8 cellular contexts compared by ENCODE assay signal in genomic region chr11:75399344-75400109, GRCh38. TPM values are rescaled to one million over a fixed set of nuclear protein-coding genes. Genes with fewer than 3 reads are reported as not detected.
A peak's percentile ranks its signal among the peaks of the same experiment; 100 is the strongest.
DNase-seq lines count a peak whose midpoint lies in the region; ATAC-seq and TF ChIP-seq lines count a peak whose summit lies in the region.

Gene RPS3, plus strand, starts transcription at chr11:75399518. Its CDS starts 30 bp downstream, at chr11:75399548.

- TF ChIP-seq CTCF in OCI-LY1 (IDR thresholded peaks at IDR 0.05; ENCODE audit: low read length): peak; percentile 46; the same call in 1 of the 2 replicates

- H3K9ac ChIP-seq in HUES48 (ENCODE audit: low read depth, low read length): peak within 1 kb of the TSS; percentile 99
- peak within 1 kb of the TSS; percentile 98 for H3K9ac ChIP-seq in OCI-LY1 (ENCODE audit: low read length)

- H3F3A ChIP-seq in OCI-LY1 (ENCODE audit: insufficient read depth, low read length): no peaks in the 10 kb centered on the region

- DNase-seq in D341Med (ENCODE audit: low spot score): peak; percentile 92
- peak; percentile 86 for DNase-seq in activated CD8-positive, alpha-beta memory T cell treated with anti-CD3 and anti-CD28 coated beads, Interleukin-2, amount 50 U/mL, for 4 hours
- peak; percentile 84 for DNase-seq in epidermal melanocyte (ENCODE audit: insufficient read length, low spot score)
- peak; percentile 65 to 78 for DNase-seq in stimulated activated CD8-positive, alpha-beta memory T cell treated with anti-CD3 and anti-CD28 coated beads, Interleukin-4, amount 100 ng/mL, for 1 hour (ENCODE audit: low read depth in 2 of 2, low spot score in 1 of 2)

- H3K27ac ChIP-seq in HUES48 (ENCODE audit: low read depth, low read length): peak within 1 kb of the TSS; percentile 92
- H3K27ac ChIP-seq in OCI-LY1 (ENCODE audit: low read depth, low read length, poor library complexity, severe bottlenecking): peak within 1 kb of the TSS; percentile 81

- peak within 1 kb of the TSS; percentile 98 for H3K4me3 ChIP-seq in HUES48 (ENCODE audit: low read depth, low read length)
- H3K4me3 ChIP-seq in OCI-LY1 (ENCODE audit: low read depth, low read length, poor library complexity, severe bottlenecking): peak within 1 kb of the TSS; percentile 96
- peak within 1 kb of the TSS; percentile 94 for H3K4me3 ChIP-seq in mononuclear cell (ENCODE audit: low read length)

- no peaks in the 10 kb centered on the region for H3K9me2 ChIP-seq in OCI-LY1 (ENCODE audit: low read depth, low read length)

- peak; percentile 81 for ATAC-seq in GM21381 (IDR thresholded peaks at IDR 0.05; ENCODE audit: unreplicated experiment)

- H3K36me3 ChIP-seq in HUES48 (ENCODE audit: control insufficient read depth, insufficient read depth, low read length) (peaks cover 43% of the 10 kb centered on the region), OCI-LY1 (ENCODE audit: insufficient read depth, low read length) (peaks cover 49% of the 10 kb centered on the region)

- H2AFZ ChIP-seq in OCI-LY1 (ENCODE audit: low read length): peak within 1 kb of the TSS; percentile 68; the same call in 1 of the 2 replicates

- H3K9me3 ChIP-seq in HUES48 (ENCODE audit: control insufficient read depth, insufficient read depth, low read length): no peaks in the 10 kb centered on the region
- no peaks in the 10 kb centered on the region for H3K9me3 ChIP-seq in OCI-LY1 (ENCODE audit: low read length)
- H3K9me3 ChIP-seq in mononuclear cell (ENCODE audit: low read depth, low read length): no peaks in the 10 kb centered on the region

- peaks cover 11% of the 10 kb centered on the region for H4K20me1 ChIP-seq in OCI-LY1 (ENCODE audit: insufficient read depth, low read length)

- no peaks in the 10 kb centered on the region for H3K27me3 ChIP-seq in HUES48 (ENCODE audit: control insufficient read depth, insufficient read depth, low read length)
- H3K27me3 ChIP-seq in OCI-LY1 (ENCODE audit: insufficient read depth, low read length): no peaks in the 10 kb centered on the region
- H3K27me3 ChIP-seq in mononuclear cell (ENCODE audit: insufficient read depth, low read length): no peaks in the 10 kb centered on the region

- peak within 1 kb of the TSS; percentile 90 for H3K4me2 ChIP-seq in OCI-LY1 (ENCODE audit: low read length)

- H3K4me1 ChIP-seq in HUES48 (ENCODE audit: control insufficient read depth, insufficient read depth, low read length) (peaks cover 9% of the 10 kb centered on the region), OCI-LY1 (ENCODE audit: insufficient read depth, low read length, severe bottlenecking) (peaks cover 26% of the 10 kb centered on the region), mononuclear cell (ENCODE audit: insufficient read depth, low read length) (peaks cover 33% of the 10 kb centered on the region)

- peaks cover 46% of the 10 kb centered on the region for H3K79me2 ChIP-seq in OCI-LY1 (ENCODE audit: insufficient read depth, low read length)

RNA-seq across cellular contexts. Expression of gene RPS3, which starts in this region (rescaled TPM):
- 3,272 TPM for total RNA-seq in mononuclear cell

Comparison
In these comparisons a context has a peak if more than half of its experiments do, and no peak if none do; other contexts are left out.
1. Peak in every context shown above with its lines: DNase-seq, ATAC-seq, H3K4me3 ChIP-seq and H3K27ac ChIP-seq.